ENCODE assay signal across 15 cellular contexts in genomic region chr19:13086341-13086740, GRCh38. TPM values are rescaled to one million over a fixed set of nuclear protein-coding genes. Genes with fewer than 3 reads are reported as not detected.
A peak's percentile ranks its signal among the peaks of the same experiment; 100 is the strongest.
DNase-seq lines count a peak whose midpoint lies in the region; ATAC-seq and TF ChIP-seq lines count a peak whose summit lies in the region.
"Had no signal": no experiment of that assay in that cellular context is flagged by ENCODE, and none has a peak within 500 bp of the region (broad histone marks: within the 10 kb centered on the region; RNA-seq: fewer than 3 reads in every experiment).

No MANE protein-coding gene starts in this region.

- 75 to 86% methylated on average over 2 of the region's 2 CpGs for WGBS in GM23248 (ENCODE audit: low coverage in 1 of 2, low lambda C conversion rate in 2 of 2, missing lambda C conversion rate in 2 of 2), 2 experiments

- DNase-seq in GM23248 (no peak), ascending aorta (ENCODE audit: low spot score in 2 of 2) (peak in 1 of 2 donors; percentile 54), thoracic aorta (ENCODE audit: low spot score) (no peak), NCI-H187 (lab: John Stamatoyannopoulos, UW) (no peak), left lung (no peak)
- DNase-seq: ACHN; CD4-positive, alpha-beta T cell; DMS79 treated with DMSO at 0.1 percent for 48 hours; KBM-7; NCI-H1092; NCI-H1694; NCI-H69; NK-92 treated with Interleukin-12 subunit alpha and Interleukin-12 subunit beta, amount 100 ng/mL, for 24 hours had no signal

- H3K4me2 ChIP-seq in GM23248 (ENCODE audit: unreplicated experiment): no peak overlapping the region

- H4K20me1 ChIP-seq in GM23248 (ENCODE audit: insufficient read depth): no peaks in the 10 kb centered on the region

- H3K4me1 ChIP-seq in GM23248 (ENCODE audit: insufficient read depth) (peaks cover 9% of the 10 kb centered on the region), ascending aorta (peaks cover 34 to 50% of the 10 kb centered on the region in 2 donors), thoracic aorta (ENCODE audit: control insufficient read depth in 1 of 2, low read depth in 2 of 2) (peaks cover 28 to 78% of the 10 kb centered on the region in 2 donors), left lung (peaks cover 21 to 25% of the 10 kb centered on the region in 2 donors)

- TF ChIP-seq CTCF in ascending aorta (IDR thresholded peaks at IDR 0.05) (no peak), thoracic aorta (IDR thresholded peaks at IDR 0.05) (no peak), left lung (IDR thresholded peaks at IDR 0.05) (no peak)

- in situ Hi-C loops in GM23248 (cut with MboI): no loop called here

- peaks cover 55% of the 10 kb centered on the region for H3K79me2 ChIP-seq in GM23248 (ENCODE audit: insufficient read depth)

- H3F3A ChIP-seq in GM23248 (ENCODE audit: insufficient read depth): peaks cover 15% of the 10 kb centered on the region; the same call in 1 of the 2 replicates

- no peaks in the 10 kb centered on the region for H3K27me3 ChIP-seq in GM23248 (replicated peaks; ENCODE audit: insufficient read depth)
- no peaks in the 10 kb centered on the region for H3K27me3 ChIP-seq in ascending aorta
- H3K27me3 ChIP-seq in layer of hippocampus (ENCODE audit: control insufficient read depth, insufficient read depth, low read length): no peaks in the 10 kb centered on the region
- no peaks in the 10 kb centered on the region for H3K27me3 ChIP-seq in thoracic aorta (replicated peaks; ENCODE audit: insufficient read depth)
- H3K27me3 ChIP-seq in left lung: no peaks in the 10 kb centered on the region

- intact Hi-C loops in ascending aorta (cut with DNase I): no loop called here
- intact Hi-C loops in left lung (cut with DNase I): no loop called here

- ATAC-seq in thoracic aorta (ENCODE audit: insufficient number of reproducible peaks, low FRiP score, low read depth) (no peak), left lung (no peak), HG02571 (IDR thresholded peaks at IDR 0.05; ENCODE audit: unreplicated experiment) (no peak)

- H3K9ac ChIP-seq in GM23248: 0 out of 2 replicates have a peak overlapping the region, but pooled peaks have one; percentile 3

- H3K9me3 ChIP-seq in GM23248 (ENCODE audit: low read depth): no peaks in the 10 kb centered on the region
- no peaks in the 10 kb centered on the region for H3K9me3 ChIP-seq in ascending aorta
- H3K9me3 ChIP-seq in thoracic aorta: no peaks in the 10 kb centered on the region
- no peaks in the 10 kb centered on the region for H3K9me3 ChIP-seq in left lung

- H3K27ac ChIP-seq in GM23248 (no peak overlapping the region), ascending aorta (peak overlapping the region; percentile 93 to 94), layer of hippocampus (ENCODE audit: low read depth, low read length) (peak overlapping the region; percentile 77), thoracic aorta (peak overlapping the region; percentile 95 to 98), left lung (peak overlapping the region in 1 of 2 donors; percentile 75)

- H3K9me2 ChIP-seq in GM23248 (ENCODE audit: insufficient read depth): no peaks in the 10 kb centered on the region

- H3K36me3 ChIP-seq in GM23248 (ENCODE audit: low read depth) (peaks cover 22% of the 10 kb centered on the region), ascending aorta (peaks cover 16 to 20% of the 10 kb centered on the region in 2 donors), thoracic aorta (peaks cover 13% of the 10 kb centered on the region), left lung (peaks cover 0 to 26% of the 10 kb centered on the region in 2 donors)

- H3K4me3 ChIP-seq in GM23248 (no peak overlapping the region), ascending aorta (no peak overlapping the region), thoracic aorta (no peak overlapping the region), left lung (no peak overlapping the region)

- H2AFZ ChIP-seq in GM23248: no peak overlapping the region

RNA-seq across cellular contexts. Expression of gene LYL1, which starts 16.3 kb away (rescaled TPM):
- total RNA-seq in GM23248 (2014; rRNA removed; shearing (Covaris generic)): not detected in 2 replicates
- 0.18 TPM in 1 of 2 replicates, not detected in the other for polyA plus RNA-seq in GM23248 (2016; fragmentation: Nextera tagmentation; extraction: Ambion mirVana)
- total RNA-seq in ascending aorta: 46.7 TPM
- total RNA-seq in thoracic aorta: 10 to 100 TPM; 10.6 to 36.1 TPM
- total RNA-seq in left lung: 10 to 100 TPM; 15.4 to 32.9 TPM

RNA-seq across cellular contexts. Expression of gene TRMT1, which starts 30.2 kb away (rescaled TPM):
- total RNA-seq in GM23248 (2014; rRNA removed; shearing (Covaris generic)): 30.4 and 33.0 TPM in 2 replicates
- 27.0 and 31.8 TPM in 2 replicates for polyA plus RNA-seq in GM23248 (2016; fragmentation: Nextera tagmentation; extraction: Ambion mirVana)
- 17.3 TPM for total RNA-seq in ascending aorta
- total RNA-seq in thoracic aorta: 10 to 100 TPM; 35.3 to 52.3 TPM
- total RNA-seq in left lung: 10 to 100 TPM; 24.2 to 46.2 TPM

RNA-seq across cellular contexts. Expression of gene NACC1, which starts 31.7 kb away (rescaled TPM):
- total RNA-seq in GM23248 (2014; rRNA removed; shearing (Covaris generic)): 104 and 105 TPM in 2 replicates
- polyA plus RNA-seq in GM23248 (2016; fragmentation: Nextera tagmentation; extraction: Ambion mirVana): 1.4 and 2.6 TPM in 2 replicates
- 35.5 TPM for total RNA-seq in ascending aorta
- total RNA-seq in thoracic aorta: 10 to 100 TPM; 27.2 to 28.8 TPM
- 10 to 100 TPM; 65.1 to 92.5 TPM for total RNA-seq in left lung

Comparison
In these comparisons a context has a peak if more than half of its experiments do, and no peak if none do; other contexts are left out.
1. RNA of gene LYL1, which starts 16.3 kb away (total RNA-seq): 46.7 TPM in ascending aorta (single experiment), 10.6 to 36.1 TPM in thoracic aorta and 15.4 to 32.9 TPM in left lung; not detected in GM23248; every median in the first group is over 10 times any median in the second.